Comparison of ENCODE assay signal across 2 cellular contexts in genomic region chr5:139651863-139652787, GRCh38.
A peak's percentile ranks its signal among the peaks of the same experiment; 100 is the strongest.
TF ChIP-seq lines count a peak whose summit lies in the region.

No MANE protein-coding gene starts in this region.

TF ChIP-seq in SK-N-SH, 30 proteins besides CTCF, POLR2A, EP300 and RAD21:
- TF ChIP-seq FOSL2 (IDR thresholded peaks at IDR 0.05; ENCODE audit: borderline replicate concordance, low read depth) (peak; percentile 41; the same call in 1 of the 2 replicates), MAX (IDR thresholded peaks at IDR 0.05; ENCODE audit: low read depth) (peak; percentile 17; the same call in 1 of the 2 replicates), USF1 (IDR thresholded peaks at IDR 0.05; ENCODE audit: borderline replicate concordance, low read depth) (peak; percentile 63; the same call in 1 of the 2 replicates), NRF1 (IDR thresholded peaks at IDR 0.05; ENCODE audit: low read depth, low read length) (0 out of 2 replicates have a peak, but pooled peaks have one; percentile 33), MXI1 (IDR thresholded peaks at IDR 0.05; ENCODE audit: low read depth, low read length) (peak; percentile 69; the same call in 1 of the 2 replicates), EZH2phosphoT487 (IDR thresholded peaks at IDR 0.05; ENCODE audit: borderline replicate concordance, low read depth) (no peak), TCF12 (IDR thresholded peaks at IDR 0.05) (peak; percentile 36; the same call in 1 of the 2 replicates)
- TF ChIP-seq, protein P1, sequence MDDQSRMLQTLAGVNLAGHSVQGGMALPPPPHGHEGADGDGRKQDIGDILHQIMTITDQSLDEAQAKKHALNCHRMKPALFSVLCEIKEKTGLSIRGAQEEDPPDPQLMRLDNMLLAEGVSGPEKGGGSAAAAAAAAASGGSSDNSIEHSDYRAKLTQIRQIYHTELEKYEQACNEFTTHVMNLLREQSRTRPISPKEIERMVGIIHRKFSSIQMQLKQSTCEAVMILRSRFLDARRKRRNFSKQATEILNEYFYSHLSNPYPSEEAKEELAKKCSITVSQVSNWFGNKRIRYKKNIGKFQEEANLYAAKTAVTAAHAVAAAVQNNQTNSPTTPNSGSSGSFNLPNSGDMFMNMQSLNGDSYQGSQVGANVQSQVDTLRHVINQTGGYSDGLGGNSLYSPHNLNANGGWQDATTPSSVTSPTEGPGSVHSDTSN (IDR thresholded peaks at IDR 0.05) = peak; percentile 21; the same call in 1 of the 2 replicates
- TF ChIP-seq, protein P2, sequence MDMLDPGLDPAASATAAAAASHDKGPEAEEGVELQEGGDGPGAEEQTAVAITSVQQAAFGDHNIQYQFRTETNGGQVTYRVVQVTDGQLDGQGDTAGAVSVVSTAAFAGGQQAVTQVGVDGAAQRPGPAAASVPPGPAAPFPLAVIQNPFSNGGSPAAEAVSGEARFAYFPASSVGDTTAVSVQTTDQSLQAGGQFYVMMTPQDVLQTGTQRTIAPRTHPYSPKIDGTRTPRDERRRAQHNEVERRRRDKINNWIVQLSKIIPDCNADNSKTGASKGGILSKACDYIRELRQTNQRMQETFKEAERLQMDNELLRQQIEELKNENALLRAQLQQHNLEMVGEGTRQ (IDR thresholded peaks at IDR 0.05; ENCODE audit: borderline replicate concordance, low read depth, low read length) = no peak

TF ChIP-seq in K562, 482 proteins besides CTCF, POLR2A, EP300 and RAD21 (continues in another document):
- TF ChIP-seq ZBTB7A (IDR thresholded peaks at IDR 0.05; ENCODE audit: borderline replicate concordance, control insufficient read depth, low read depth, low read length) = peak; percentile 26; the same call in 1 of the 2 replicates
- TF ChIP-seq ASH1L (IDR thresholded peaks at IDR 0.05; ENCODE audit: borderline replicate concordance, low read depth, partially characterized antibody) = peak; percentile 23
- TF ChIP-seq ZSCAN29 (IDR thresholded peaks at IDR 0.05) = no peak
- TF ChIP-seq HDAC8 (tag; IDR thresholded peaks at IDR 0.05) = no peak
- TF ChIP-seq HDAC1 (IDR thresholded peaks at IDR 0.05) = peak in 1 of 2 experiments; percentile 67; a peak in 2 of 4 replicates
- no peak for TF ChIP-seq PTBP1 (IDR thresholded peaks at IDR 0.05; ENCODE audit: low read depth, low read length)
- TF ChIP-seq, protein P3, sequence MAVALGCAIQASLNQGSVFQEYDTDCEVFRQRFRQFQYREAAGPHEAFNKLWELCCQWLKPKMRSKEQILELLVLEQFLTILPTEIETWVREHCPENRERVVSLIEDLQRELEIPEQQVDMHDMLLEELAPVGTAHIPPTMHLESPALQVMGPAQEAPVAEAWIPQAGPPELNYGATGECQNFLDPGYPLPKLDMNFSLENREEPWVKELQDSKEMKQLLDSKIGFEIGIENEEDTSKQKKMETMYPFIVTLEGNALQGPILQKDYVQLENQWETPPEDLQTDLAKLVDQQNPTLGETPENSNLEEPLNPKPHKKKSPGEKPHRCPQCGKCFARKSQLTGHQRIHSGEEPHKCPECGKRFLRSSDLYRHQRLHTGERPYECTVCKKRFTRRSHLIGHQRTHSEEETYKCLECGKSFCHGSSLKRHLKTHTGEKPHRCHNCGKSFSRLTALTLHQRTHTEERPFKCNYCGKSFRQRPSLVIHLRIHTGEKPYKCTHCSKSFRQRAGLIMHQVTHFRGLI (CRISPR knock-in tag; IDR thresholded peaks at IDR 0.05) = no peak
- no peak for TF ChIP-seq CHD1 (IDR thresholded peaks at IDR 0.05; ENCODE audit: low read length)
- TF ChIP-seq CBFA2T3 (IDR thresholded peaks at IDR 0.05) = 0 out of 2 replicates have a peak, but pooled peaks have one; percentile 2
- TF ChIP-seq, protein P4, sequence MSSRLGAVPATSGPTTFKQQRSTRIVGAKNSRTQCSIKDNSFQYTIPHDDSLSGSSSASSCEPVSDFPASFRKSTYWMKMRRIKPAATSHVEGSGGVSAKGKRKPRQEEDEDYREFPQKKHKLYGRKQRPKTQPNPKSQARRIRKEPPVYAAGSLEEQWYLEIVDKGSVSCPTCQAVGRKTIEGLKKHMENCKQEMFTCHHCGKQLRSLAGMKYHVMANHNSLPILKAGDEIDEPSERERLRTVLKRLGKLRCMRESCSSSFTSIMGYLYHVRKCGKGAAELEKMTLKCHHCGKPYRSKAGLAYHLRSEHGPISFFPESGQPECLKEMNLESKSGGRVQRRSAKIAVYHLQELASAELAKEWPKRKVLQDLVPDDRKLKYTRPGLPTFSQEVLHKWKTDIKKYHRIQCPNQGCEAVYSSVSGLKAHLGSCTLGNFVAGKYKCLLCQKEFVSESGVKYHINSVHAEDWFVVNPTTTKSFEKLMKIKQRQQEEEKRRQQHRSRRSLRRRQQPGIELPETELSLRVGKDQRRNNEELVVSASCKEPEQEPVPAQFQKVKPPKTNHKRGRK (tag; IDR thresholded peaks at IDR 0.05) = no peak
- TF ChIP-seq E2F4 (CRISPR knock-in tag; IDR thresholded peaks at IDR 0.05; ENCODE audit: low read depth) = no peak
- TF ChIP-seq ZNF274 (IDR thresholded peaks at IDR 0.05; ENCODE audit: borderline replicate concordance, low read depth, low read length) = no peak
- TF ChIP-seq KDM2B (CRISPR knock-in tag; IDR thresholded peaks at IDR 0.05) = no peak
- TF ChIP-seq KDM1A (IDR thresholded peaks at IDR 0.05) = peak; percentile 92 to 95
- TF ChIP-seq PCBP2 (IDR thresholded peaks at IDR 0.05; ENCODE audit: low read depth, low read length, poor library complexity, severe bottlenecking) = no peak
- TF ChIP-seq KAT7 (CRISPR knock-in tag; IDR thresholded peaks at IDR 0.05; ENCODE audit: borderline replicate concordance) = 0 out of 2 replicates have a peak, but pooled peaks have one; percentile 20
- no peak for TF ChIP-seq TFAM (CRISPR knock-in tag; conservative IDR thresholded peaks at IDR 0.05)
- no peak for TF ChIP-seq SAFB (IDR thresholded peaks at IDR 0.05; ENCODE audit: borderline replicate concordance, low read depth, low read length)
- 0 out of 2 replicates have a peak, but pooled peaks have one; percentile 58 for TF ChIP-seq HDGF (IDR thresholded peaks at IDR 0.05)
- TF ChIP-seq, protein P5, sequence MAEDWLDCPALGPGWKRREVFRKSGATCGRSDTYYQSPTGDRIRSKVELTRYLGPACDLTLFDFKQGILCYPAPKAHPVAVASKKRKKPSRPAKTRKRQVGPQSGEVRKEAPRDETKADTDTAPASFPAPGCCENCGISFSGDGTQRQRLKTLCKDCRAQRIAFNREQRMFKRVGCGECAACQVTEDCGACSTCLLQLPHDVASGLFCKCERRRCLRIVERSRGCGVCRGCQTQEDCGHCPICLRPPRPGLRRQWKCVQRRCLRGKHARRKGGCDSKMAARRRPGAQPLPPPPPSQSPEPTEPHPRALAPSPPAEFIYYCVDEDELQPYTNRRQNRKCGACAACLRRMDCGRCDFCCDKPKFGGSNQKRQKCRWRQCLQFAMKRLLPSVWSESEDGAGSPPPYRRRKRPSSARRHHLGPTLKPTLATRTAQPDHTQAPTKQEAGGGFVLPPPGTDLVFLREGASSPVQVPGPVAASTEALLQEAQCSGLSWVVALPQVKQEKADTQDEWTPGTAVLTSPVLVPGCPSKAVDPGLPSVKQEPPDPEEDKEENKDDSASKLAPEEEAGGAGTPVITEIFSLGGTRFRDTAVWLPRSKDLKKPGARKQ (CRISPR knock-in tag; IDR thresholded peaks at IDR 0.05) = no peak
- TF ChIP-seq RAD51 (IDR thresholded peaks at IDR 0.05; ENCODE audit: borderline replicate concordance, low read depth) = 0 out of 2 replicates have a peak, but pooled peaks have one; percentile 7
- no peak for TF ChIP-seq ZNF311 (CRISPR knock-in tag; IDR thresholded peaks at IDR 0.05)
- TF ChIP-seq, protein P6, sequence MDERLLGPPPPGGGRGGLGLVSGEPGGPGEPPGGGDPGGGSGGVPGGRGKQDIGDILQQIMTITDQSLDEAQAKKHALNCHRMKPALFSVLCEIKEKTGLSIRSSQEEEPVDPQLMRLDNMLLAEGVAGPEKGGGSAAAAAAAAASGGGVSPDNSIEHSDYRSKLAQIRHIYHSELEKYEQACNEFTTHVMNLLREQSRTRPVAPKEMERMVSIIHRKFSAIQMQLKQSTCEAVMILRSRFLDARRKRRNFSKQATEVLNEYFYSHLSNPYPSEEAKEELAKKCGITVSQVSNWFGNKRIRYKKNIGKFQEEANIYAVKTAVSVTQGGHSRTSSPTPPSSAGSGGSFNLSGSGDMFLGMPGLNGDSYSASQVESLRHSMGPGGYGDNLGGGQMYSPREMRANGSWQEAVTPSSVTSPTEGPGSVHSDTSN (CRISPR knock-in tag; IDR thresholded peaks at IDR 0.05; ENCODE audit: low read depth) = no peak
- TF ChIP-seq, protein P6 (tag; conservative IDR thresholded peaks at IDR 0.05; ENCODE audit: low read depth) = no peak
- TF ChIP-seq POLR2G (IDR thresholded peaks at IDR 0.05; ENCODE audit: low read depth, low read length) = peak; percentile 43; the same call in 1 of the 2 replicates
- TF ChIP-seq RBBP5 (IDR thresholded peaks at IDR 0.05; ENCODE audit: borderline replicate concordance, insufficient read depth, low read length, poor library complexity, severe bottlenecking) = no peak
- TF ChIP-seq CC2D1A (IDR thresholded peaks at IDR 0.05) = no peak
- TF ChIP-seq TCFL5 (CRISPR knock-in tag; conservative IDR thresholded peaks at IDR 0.05) = no peak
- no peak for TF ChIP-seq HNRNPK (IDR thresholded peaks at IDR 0.05; ENCODE audit: low read depth, low read length, poor library complexity, severe bottlenecking)
- TF ChIP-seq SMARCA5 (IDR thresholded peaks at IDR 0.05) = 0 out of 2 replicates have a peak, but pooled peaks have one; percentile 15
- TF ChIP-seq HDAC2 (IDR thresholded peaks at IDR 0.05) = 0 out of 2 replicates have a peak, but pooled peaks have one; percentile 30
- no peak for TF ChIP-seq NR4A1 (CRISPR knock-in tag; IDR thresholded peaks at IDR 0.05)
- no peak for TF ChIP-seq NR4A1 (tag; IDR thresholded peaks at IDR 0.05)
- TF ChIP-seq FOSL1 (tag; conservative IDR thresholded peaks at IDR 0.05) = peak; percentile 70
- no peak for TF ChIP-seq NELFE (IDR thresholded peaks at IDR 0.05; ENCODE audit: insufficient read depth, insufficient read length)
- no peak for TF ChIP-seq CBX1 (IDR thresholded peaks at IDR 0.05; ENCODE audit: low read depth)
- no peak for TF ChIP-seq SMAD3 (CRISPR knock-in tag; conservative IDR thresholded peaks at IDR 0.05)
- TF ChIP-seq POLR3A (IDR thresholded peaks at IDR 0.05; ENCODE audit: borderline replicate concordance, extremely low read depth, insufficient read depth, insufficient read length) = no peak
- TF ChIP-seq CXXC5 (CRISPR knock-in tag; IDR thresholded peaks at IDR 0.05) = 0 out of 2 replicates have a peak, but pooled peaks have one; percentile 32
- no peak for TF ChIP-seq MCM7 (IDR thresholded peaks at IDR 0.05)
- TF ChIP-seq ZKSCAN8 (CRISPR knock-in tag; IDR thresholded peaks at IDR 0.05) = no peak
- no peak for TF ChIP-seq MBD2 (IDR thresholded peaks at IDR 0.05; ENCODE audit: borderline replicate concordance, low read depth)
- no peak for TF ChIP-seq TAF1 (IDR thresholded peaks at IDR 0.05; ENCODE audit: control insufficient read depth, extremely low read depth, insufficient read depth, low read length, severe bottlenecking)
- TF ChIP-seq RBM14 (IDR thresholded peaks at IDR 0.05; ENCODE audit: borderline replicate concordance, insufficient read depth, low read depth, low read length) = no peak
- TF ChIP-seq NR0B1 (IDR thresholded peaks at IDR 0.05; ENCODE audit: partially characterized antibody) = no peak
- no peak for TF ChIP-seq HNRNPLL (IDR thresholded peaks at IDR 0.05; ENCODE audit: low read depth, low read length, poor library complexity, severe bottlenecking)
- no peak for TF ChIP-seq KHSRP (IDR thresholded peaks at IDR 0.05)
- no peak for TF ChIP-seq ESRRB (CRISPR knock-in tag; IDR thresholded peaks at IDR 0.05; ENCODE audit: borderline replicate concordance)
- TF ChIP-seq SRF (CRISPR knock-in tag; IDR thresholded peaks at IDR 0.05) = no peak
- 0 out of 2 replicates have a peak, but pooled peaks have one; percentile 22 for TF ChIP-seq DPF2 (IDR thresholded peaks at IDR 0.05)
- no peak for TF ChIP-seq ZNF217 (CRISPR knock-in tag; IDR thresholded peaks at IDR 0.05)
- TF ChIP-seq PHF20 (IDR thresholded peaks at IDR 0.05; ENCODE audit: partially characterized antibody) = peak; percentile 45
